Comparison of ENCODE assay signal across 15 cellular contexts in genomic region chr22:44219101-44219870, GRCh38. TPM values are rescaled to one million over a fixed set of nuclear protein-coding genes. Genes with fewer than 3 reads are reported as not detected.
DNase-seq lines count a peak whose midpoint lies in the region; ATAC-seq and TF ChIP-seq lines count a peak whose summit lies in the region.
"Had no signal": no experiment of that assay in that cellular context is flagged by ENCODE, and none has a peak within 500 bp of the region (broad histone marks: within the 10 kb centered on the region; RNA-seq: fewer than 3 reads in every experiment).

No MANE protein-coding gene starts in this region.

- H3K18ac ChIP-seq in neuronal stem cell (ENCODE audit: low read length): peak overlapping the region; percentile 74

- H3K4me3 ChIP-seq in right atrium auricular region (no peak overlapping the region), esophagus muscularis mucosa (no peak overlapping the region), neuronal stem cell (ENCODE audit: low read length in 2 of 2) (no peak overlapping the region)
- H3K4me3 ChIP-seq: GM23338 had no signal

- H3K4ac ChIP-seq in neuronal stem cell (ENCODE audit: low read length): no peak overlapping the region

- ATAC-seq in Right ventricle myocardium superior (ENCODE audit: poor library complexity): no peak
- ATAC-seq in HG02759 (IDR thresholded peaks at IDR 0.05; ENCODE audit: unreplicated experiment): no peak
- no peak for ATAC-seq in HG03045 (IDR thresholded peaks at IDR 0.05; ENCODE audit: unreplicated experiment)
- ATAC-seq: GM23338 had no signal

- H3K23ac ChIP-seq in neuronal stem cell (ENCODE audit: low read depth, low read length, poor library complexity): no peak overlapping the region

- no peak overlapping the region for H2BK12ac ChIP-seq in neuronal stem cell (ENCODE audit: low read length)

- no peak overlapping the region for H2AK5ac ChIP-seq in neuronal stem cell (ENCODE audit: low read depth, low read length)

- TF ChIP-seq POLR2A in esophagus muscularis mucosa (IDR thresholded peaks at IDR 0.05; ENCODE audit: low read depth): no peak

- H4K91ac ChIP-seq in neuronal stem cell (ENCODE audit: low read depth, low read length, poor library complexity): no peak overlapping the region

- no peak overlapping the region for H3K14ac ChIP-seq in neuronal stem cell (ENCODE audit: low read length)

- no peak for TF ChIP-seq CTCF in right atrium auricular region (IDR thresholded peaks at IDR 0.05)
- TF ChIP-seq CTCF in esophagus muscularis mucosa (IDR thresholded peaks at IDR 0.05): no peak

- peaks cover 0 to 23% of the 10 kb centered on the region in 2 donors for H3K9me3 ChIP-seq in right atrium auricular region
- H3K9me3 ChIP-seq in esophagus muscularis mucosa: no peaks in the 10 kb centered on the region
- no peaks in the 10 kb centered on the region for H3K9me3 ChIP-seq in neuronal stem cell (replicated peaks in 1 of 2; ENCODE audit: control insufficient read depth in 2 of 2, insufficient read depth in 1 of 2, low read depth in 1 of 2, low read length in 2 of 2)

- H2AFZ ChIP-seq in neuronal stem cell (ENCODE audit: low read length): no peak overlapping the region
- H2AFZ ChIP-seq: GM23338 had no signal

- H3K27ac ChIP-seq in right atrium auricular region: no peak overlapping the region
- H3K27ac ChIP-seq in esophagus muscularis mucosa (replicated peaks in 1 of 4): no peak overlapping the region
- H3K27ac ChIP-seq in neuronal stem cell (replicated peaks; ENCODE audit: low read length): no peak overlapping the region

- H3K4me1 ChIP-seq in right atrium auricular region (no peaks in the 10 kb centered on the region), esophagus muscularis mucosa (no peaks in the 10 kb centered on the region), neuronal stem cell (ENCODE audit: control insufficient read depth in 2 of 2, insufficient read depth in 1 of 2, low read depth in 1 of 2, low read length in 2 of 2) (no peaks in the 10 kb centered on the region)

- peak; percentile 48 for DNase-seq in right atrium auricular region (ENCODE audit: low spot score)
- DNase-seq in Right ventricle myocardium superior: no peak
- peak; percentile 88 for DNase-seq in esophagus muscularis mucosa (ENCODE audit: extremely low spot score)
- no peak for DNase-seq in neuronal stem cell (ENCODE audit: low spot score)
- DNase-seq in RKO (ENCODE audit: low spot score): no peak
- DNase-seq: ACHN; C1 segment of cervical spinal cord; CD4-positive, alpha-beta T cell; DMS79; H9 had no signal

- H3K9ac ChIP-seq in neuronal stem cell (ENCODE audit: low read depth, low read length, poor library complexity): no peak overlapping the region

- no peak overlapping the region for H3K4me2 ChIP-seq in neuronal stem cell (ENCODE audit: insufficient read depth, low read length, poor library complexity, severe bottlenecking)
- H3K4me2 ChIP-seq: GM23338 had no signal

- H4K8ac ChIP-seq in neuronal stem cell (ENCODE audit: low read depth, low read length): no peak overlapping the region

- H3K79me1 ChIP-seq in neuronal stem cell (ENCODE audit: low read depth, low read length): no peaks in the 10 kb centered on the region

- H3K27me3 ChIP-seq in right atrium auricular region (no peaks in the 10 kb centered on the region), esophagus muscularis mucosa (peaks cover 0 to 5% (median 2%) of the 10 kb centered on the region in 4 donors), neuronal stem cell (ENCODE audit: control insufficient read depth in 3 of 3, insufficient read depth in 3 of 3, low read depth in 1 of 3, low read length in 3 of 3) (no peaks in the 10 kb centered on the region)

- H2BK120ac ChIP-seq in neuronal stem cell (ENCODE audit: low read depth, low read length): no peak overlapping the region

- no peaks in the 10 kb centered on the region for H3K36me3 ChIP-seq in right atrium auricular region
- H3K36me3 ChIP-seq in esophagus muscularis mucosa: no peaks in the 10 kb centered on the region
- no peaks in the 10 kb centered on the region for H3K36me3 ChIP-seq in neuronal stem cell (replicated peaks in 1 of 2; ENCODE audit: control insufficient read depth in 2 of 2, insufficient read depth in 2 of 2, low read length in 2 of 2)

- TF ChIP-seq EP300 in esophagus muscularis mucosa (IDR thresholded peaks at IDR 0.05): no peak

- intact Hi-C loops in Right ventricle myocardium superior (cut with DNase I) (no loop called here), esophagus muscularis mucosa (cut with DNase I) (no loop called here)

- no peak overlapping the region for H2BK15ac ChIP-seq in neuronal stem cell (ENCODE audit: low read length)

- H2BK5ac ChIP-seq in neuronal stem cell (ENCODE audit: low read length): no peak overlapping the region

- 90% methylated on average over 12 of the region's 21 CpGs for WGBS in esophagus muscularis mucosa
- no CpG with 5 or more reads among the region's 21 CpGs for WGBS in neuronal stem cell (ENCODE audit: extremely low coverage in 2 of 2, insufficient read length in 2 of 2, insufficient replicate concordance in 1 of 2), 2 donors

RNA-seq across cellular contexts. Expression of gene PARVG, which starts 38.6 kb away (rescaled TPM):
- 1 to 10 TPM; 2.1 to 7.2 TPM for total RNA-seq in right atrium auricular region
- total RNA-seq in Right ventricle myocardium superior: 3.5 TPM
- 10 to 100 TPM in 2 of 4 donors, 1 to 10 TPM in 2; 7.1 to 16.2 (median 11.2) TPM for total RNA-seq in esophagus muscularis mucosa
- 0.18 TPM for polyA plus RNA-seq in neuronal stem cell (2013, experiment 1 of 2)
- polyA plus RNA-seq in neuronal stem cell (2013, experiment 2 of 2): 0.06 TPM
- total RNA-seq: A172, G401 had no signal

Comparison
In these comparisons a context has a peak if more than half of its experiments do, and no peak if none do; other contexts are left out.
1. DNase-seq: peak in right atrium auricular region (single experiment) and esophagus muscularis mucosa (single experiment); none in Right ventricle myocardium superior (single experiment), neuronal stem cell (single experiment) and RKO (single experiment).